In genomic region chr18:78984941-78985784, GRCh38 we compare ENCODE assay signal across 9 cellular contexts. TPM values are rescaled to one million over a fixed set of nuclear protein-coding genes. Genes with fewer than 3 reads are reported as not detected.
A peak's percentile ranks its signal among the peaks of the same experiment; 100 is the strongest.
DNase-seq lines count a peak whose midpoint lies in the region; ATAC-seq and TF ChIP-seq lines count a peak whose summit lies in the region.
"Had no signal": no experiment of that assay in that cellular context is flagged by ENCODE, and none has a peak within 500 bp of the region (broad histone marks: within the 10 kb centered on the region; RNA-seq: fewer than 3 reads in every experiment).

No MANE protein-coding gene starts in this region.

- TF ChIP-seq POLR2A in gastrocnemius medialis (IDR thresholded peaks at IDR 0.05), result no peak

- CTCF ChIA-PET in CD4-positive, alpha-beta T cell (lab: Charles Lee), result no interaction called here

- H3K4me1 Mint-ChIP-seq in CD4-positive, alpha-beta T cell (ENCODE audit: low read depth), result peaks cover 7% of the 10 kb centered on the region

- no peak for DNase-seq in CD4-positive, alpha-beta T cell
- DNase-seq in NAMALWA (ENCODE audit: low spot score) (peak; percentile 59), astrocyte of the cerebellum (ENCODE audit: low read depth) (no peak), gastrocnemius medialis (no peak), mucosa of gallbladder (ENCODE audit: low spot score) (no peak)

- peak overlapping the region; percentile 9 for H3K4me3 ChIP-seq in astrocyte of the cerebellum (ENCODE audit: low read depth, low read length)
- peak overlapping the region in 2 of 3 donors; percentile 6 to 21 for H3K4me3 ChIP-seq in liver (ENCODE audit: low read depth in 1 of 3, low read length in 3 of 3)
- H3K4me3 ChIP-seq in gastrocnemius medialis, result peak overlapping the region in 1 of 4 donors; percentile 15

- no peak overlapping the region for H3K27ac ChIP-seq in CD4-positive, alpha-beta T cell (ENCODE audit: low read depth, low read length)
- H3K27ac ChIP-seq in liver (ENCODE audit: low read depth in 1 of 2, low read length in 2 of 2) (no peak overlapping the region), gastrocnemius medialis (no peak overlapping the region)

- peak; percentile 68 for ATAC-seq in CD4-positive, alpha-beta T cell (ENCODE audit: poor library complexity)
- ATAC-seq in GM19351 (IDR thresholded peaks at IDR 0.05; ENCODE audit: unreplicated experiment) (peak; percentile 86), gastrocnemius medialis (no peak), HG02623 (IDR thresholded peaks at IDR 0.05; ENCODE audit: unreplicated experiment) (no peak)

- no peaks in the 10 kb centered on the region for H3K36me3 ChIP-seq in liver (ENCODE audit: control insufficient read depth in 4 of 4, insufficient read depth in 3 of 4, low read depth in 1 of 4, low read length in 3 of 4)
- no peaks in the 10 kb centered on the region for H3K36me3 ChIP-seq in gastrocnemius medialis

- TF ChIP-seq CTCF in CD4-positive, alpha-beta T cell (IDR thresholded peaks at IDR 0.05), result no peak
- TF ChIP-seq CTCF in astrocyte of the cerebellum (IDR thresholded peaks at IDR 0.05; ENCODE audit: low read depth, low read length, missing control alignments) (no peak), liver (IDR thresholded peaks at IDR 0.05; ENCODE audit: low read depth, low read length, missing input control) (peak; percentile 61), gastrocnemius medialis (IDR thresholded peaks at IDR 0.05 in 4 of 5, conservative IDR thresholded peaks at IDR 0.05 in 1 of 5) (no peak)

- POLR2A ChIA-PET in CD4-positive, alpha-beta T cell (lab: Charles Lee), result no interaction called here

- H3K4me3 Mint-ChIP-seq in CD4-positive, alpha-beta T cell, result no peak overlapping the region
- H3K4me3 Mint-ChIP-seq: dendritic cell treated with granulocyte-macrophage colony-stimulating factor and Interleukin-4, amounts not matched to agents 40 ng/mL and 50 ng/mL, for 4 days had no signal

- H3K36me3 Mint-ChIP-seq in CD4-positive, alpha-beta T cell (ENCODE audit: low read depth), result no peaks in the 10 kb centered on the region

- intact Hi-C loops in CD4-positive, alpha-beta T cell (cut with DNase I, micrococcal nuclease), result loop anchor here (5.0 kb wide), 2 partner anchors 262 to 267 kb away; no protein-coding TSS in a partner anchor
- intact Hi-C loops in gastrocnemius medialis (cut with DNase I; ENCODE audit: low total_unique reads), result loop anchor here (5.0 to 10.0 kb wide), 2 partner anchors 80 to 262 kb away; partner anchors contain the start of gene ATP9B

- WGBS in liver, result 23% methylated on average over 30 of the region's 30 CpGs

- H3K27ac Mint-ChIP-seq in CD4-positive, alpha-beta T cell, result no peak overlapping the region
- H3K27ac Mint-ChIP-seq: dendritic cell treated with granulocyte-macrophage colony-stimulating factor and Interleukin-4, amounts not matched to agents 40 ng/mL and 50 ng/mL, for 4 days had no signal

- H3K9ac ChIP-seq in liver (ENCODE audit: low read depth in 1 of 2, low read length in 2 of 2), result no peak overlapping the region

- H3K27me3 ChIP-seq in CD4-positive, alpha-beta T cell (ENCODE audit: control insufficient read depth, insufficient read depth, low read length), result peaks cover 88% of the 10 kb centered on the region
- H3K27me3 ChIP-seq in liver (ENCODE audit: control insufficient read depth in 4 of 4, insufficient read depth in 4 of 4, low read length in 3 of 4), result peaks cover 0 to 27% (median 20%) of the 10 kb centered on the region in 4 donors
- peaks cover 87 to 96% (median 90%) of the 10 kb centered on the region in 3 donors for H3K27me3 ChIP-seq in gastrocnemius medialis

- in situ Hi-C loops in astrocyte of the cerebellum (cut with HindIII; ENCODE audit: low sequenced_read_pairs), result no loop called here
- in situ Hi-C loops in gastrocnemius medialis (cut with MboI; ENCODE audit: low sequenced_read_pairs in 4 of 4), result loop anchor here in 2 of 4 donors (10.0 to 25.0 kb wide), 2 partner anchors 252 to 260 kb away; no protein-coding TSS in a partner anchor

- peaks cover 10 to 22% (median 14%) of the 10 kb centered on the region in 4 donors for H3K4me1 ChIP-seq in liver (ENCODE audit: control insufficient read depth in 4 of 4, insufficient read depth in 4 of 4, low read length in 3 of 4)
- peaks cover 0 to 5% of the 10 kb centered on the region in 2 donors for H3K4me1 ChIP-seq in gastrocnemius medialis

- no peaks in the 10 kb centered on the region for H3K9me3 Mint-ChIP-seq in CD4-positive, alpha-beta T cell
- H3K9me3 Mint-ChIP-seq: dendritic cell treated with granulocyte-macrophage colony-stimulating factor and Interleukin-4, amounts not matched to agents 40 ng/mL and 50 ng/mL, for 4 days had no signal

- H3K9me3 ChIP-seq in CD4-positive, alpha-beta T cell (ENCODE audit: control insufficient read depth, low read length), result no peaks in the 10 kb centered on the region
- H3K9me3 ChIP-seq in liver (ENCODE audit: control insufficient read depth in 4 of 4, low read length in 3 of 4) (peaks cover 0 to 2% (median 0%) of the 10 kb centered on the region in 4 donors), gastrocnemius medialis (no peaks in the 10 kb centered on the region)

- H3K27me3 Mint-ChIP-seq in CD4-positive, alpha-beta T cell, result peaks cover 80% of the 10 kb centered on the region

- TF ChIP-seq RAD21 in liver (IDR thresholded peaks at IDR 0.05), result peak; percentile 79 to 80

TF ChIP-seq in liver, 16 proteins besides CTCF, POLR2A, EP300 and RAD21:
- TF ChIP-seq FOXA2 (IDR thresholded peaks at IDR 0.05) (peak; percentile 76), FOXA1 (IDR thresholded peaks at IDR 0.05) (peak; percentile 56), NR2F2 (IDR thresholded peaks at IDR 0.05) (no peak), RXRA (IDR thresholded peaks at IDR 0.05) (peak in 1 of 2 donors; percentile 12)

RNA-seq across cellular contexts. Expression of gene SALL3, which starts 5.5 kb away (rescaled TPM):
- total RNA-seq in CD4-positive, alpha-beta T cell, result under 1 TPM; 0.22 to 0.33 TPM
- not detected for total RNA-seq in liver
- polyA plus RNA-seq in liver, result not detected
- not detected for total RNA-seq in gastrocnemius medialis
- 0.17 TPM for total RNA-seq in mucosa of gallbladder

Comparison
In these comparisons a context has a peak if more than half of its experiments do, and no peak if none do; other contexts are left out.
1. ATAC-seq: peak in CD4-positive, alpha-beta T cell (single experiment) and GM19351 (single experiment); none in gastrocnemius medialis (0 of 2) and HG02623 (single experiment).